ENCODE assay signal across 1 cellular context in genomic region chr11:35663408-35663702, GRCh38.
TF ChIP-seq lines count a peak whose summit lies in the region.

No MANE protein-coding gene starts in this region.

TF ChIP-seq in K562, 482 proteins besides CTCF, POLR2A, EP300 and RAD21 (continued from another document and continues in another):
- TF ChIP-seq, protein P1, sequence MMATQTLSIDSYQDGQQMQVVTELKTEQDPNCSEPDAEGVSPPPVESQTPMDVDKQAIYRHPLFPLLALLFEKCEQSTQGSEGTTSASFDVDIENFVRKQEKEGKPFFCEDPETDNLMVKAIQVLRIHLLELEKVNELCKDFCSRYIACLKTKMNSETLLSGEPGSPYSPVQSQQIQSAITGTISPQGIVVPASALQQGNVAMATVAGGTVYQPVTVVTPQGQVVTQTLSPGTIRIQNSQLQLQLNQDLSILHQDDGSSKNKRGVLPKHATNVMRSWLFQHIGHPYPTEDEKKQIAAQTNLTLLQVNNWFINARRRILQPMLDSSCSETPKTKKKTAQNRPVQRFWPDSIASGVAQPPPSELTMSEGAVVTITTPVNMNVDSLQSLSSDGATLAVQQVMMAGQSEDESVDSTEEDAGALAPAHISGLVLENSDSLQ (IDR thresholded peaks at IDR 0.05) = peak; percentile 38; the same call in 1 of the 2 replicates
- no peak for TF ChIP-seq NFYB (IDR thresholded peaks at IDR 0.05; ENCODE audit: extremely low read depth, insufficient read length)
- TF ChIP-seq GATA2 (CRISPR knock-in tag; IDR thresholded peaks at IDR 0.05) = no peak
- TF ChIP-seq MGA (IDR thresholded peaks at IDR 0.05) = peak; percentile 31; the same call in 1 of the 2 replicates
- no peak for TF ChIP-seq NR1H2 (CRISPR knock-in tag; IDR thresholded peaks at IDR 0.05)
- no peak for TF ChIP-seq ZNF24 (IDR thresholded peaks at IDR 0.05)
- TF ChIP-seq PML (IDR thresholded peaks at IDR 0.05; ENCODE audit: low read length) = no peak
- peak; percentile 77; the same call in 1 of the 2 replicates for TF ChIP-seq SMARCE1 (IDR thresholded peaks at IDR 0.05)
- TF ChIP-seq DDX20 (tag; IDR thresholded peaks at IDR 0.05; ENCODE audit: low read depth) = no peak
- no peak for TF ChIP-seq RCOR1 (IDR thresholded peaks at IDR 0.05; ENCODE audit: borderline replicate concordance in 1 of 2, low read depth in 2 of 2, low read length in 2 of 2)
- no peak for TF ChIP-seq SAFB (IDR thresholded peaks at IDR 0.05; ENCODE audit: borderline replicate concordance, low read depth, low read length)
- TF ChIP-seq, protein P2, sequence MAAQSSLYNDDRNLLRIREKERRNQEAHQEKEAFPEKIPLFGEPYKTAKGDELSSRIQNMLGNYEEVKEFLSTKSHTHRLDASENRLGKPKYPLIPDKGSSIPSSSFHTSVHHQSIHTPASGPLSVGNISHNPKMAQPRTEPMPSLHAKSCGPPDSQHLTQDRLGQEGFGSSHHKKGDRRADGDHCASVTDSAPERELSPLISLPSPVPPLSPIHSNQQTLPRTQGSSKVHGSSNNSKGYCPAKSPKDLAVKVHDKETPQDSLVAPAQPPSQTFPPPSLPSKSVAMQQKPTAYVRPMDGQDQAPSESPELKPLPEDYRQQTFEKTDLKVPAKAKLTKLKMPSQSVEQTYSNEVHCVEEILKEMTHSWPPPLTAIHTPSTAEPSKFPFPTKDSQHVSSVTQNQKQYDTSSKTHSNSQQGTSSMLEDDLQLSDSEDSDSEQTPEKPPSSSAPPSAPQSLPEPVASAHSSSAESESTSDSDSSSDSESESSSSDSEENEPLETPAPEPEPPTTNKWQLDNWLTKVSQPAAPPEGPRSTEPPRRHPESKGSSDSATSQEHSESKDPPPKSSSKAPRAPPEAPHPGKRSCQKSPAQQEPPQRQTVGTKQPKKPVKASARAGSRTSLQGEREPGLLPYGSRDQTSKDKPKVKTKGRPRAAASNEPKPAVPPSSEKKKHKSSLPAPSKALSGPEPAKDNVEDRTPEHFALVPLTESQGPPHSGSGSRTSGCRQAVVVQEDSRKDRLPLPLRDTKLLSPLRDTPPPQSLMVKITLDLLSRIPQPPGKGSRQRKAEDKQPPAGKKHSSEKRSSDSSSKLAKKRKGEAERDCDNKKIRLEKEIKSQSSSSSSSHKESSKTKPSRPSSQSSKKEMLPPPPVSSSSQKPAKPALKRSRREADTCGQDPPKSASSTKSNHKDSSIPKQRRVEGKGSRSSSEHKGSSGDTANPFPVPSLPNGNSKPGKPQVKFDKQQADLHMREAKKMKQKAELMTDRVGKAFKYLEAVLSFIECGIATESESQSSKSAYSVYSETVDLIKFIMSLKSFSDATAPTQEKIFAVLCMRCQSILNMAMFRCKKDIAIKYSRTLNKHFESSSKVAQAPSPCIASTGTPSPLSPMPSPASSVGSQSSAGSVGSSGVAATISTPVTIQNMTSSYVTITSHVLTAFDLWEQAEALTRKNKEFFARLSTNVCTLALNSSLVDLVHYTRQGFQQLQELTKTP (IDR thresholded peaks at IDR 0.05; ENCODE audit: low read depth in 1 of 2, partially characterized antibody in 2 of 2) = no peak
- TF ChIP-seq, protein P3, sequence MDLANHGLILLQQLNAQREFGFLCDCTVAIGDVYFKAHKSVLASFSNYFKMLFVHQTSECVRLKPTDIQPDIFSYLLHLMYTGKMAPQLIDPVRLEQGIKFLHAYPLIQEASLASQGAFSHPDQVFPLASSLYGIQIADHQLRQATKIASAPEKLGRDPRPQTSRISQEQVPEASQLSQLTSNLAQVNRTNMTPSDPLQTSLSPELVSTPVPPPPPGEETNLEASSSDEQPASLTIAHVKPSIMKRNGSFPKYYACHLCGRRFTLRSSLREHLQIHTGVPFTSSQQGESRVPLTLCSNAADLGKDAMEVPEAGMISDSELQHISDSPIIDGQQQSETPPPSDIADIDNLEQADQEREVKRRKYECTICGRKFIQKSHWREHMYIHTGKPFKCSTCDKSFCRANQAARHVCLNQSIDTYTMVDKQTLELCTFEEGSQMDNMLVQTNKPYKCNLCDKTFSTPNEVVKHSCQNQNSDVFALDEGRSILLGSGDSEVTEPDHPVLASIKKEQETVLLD (IDR thresholded peaks at IDR 0.05) = no peak
- TF ChIP-seq AFF4 (CRISPR knock-in tag; IDR thresholded peaks at IDR 0.05) = peak; percentile 15; the same call in 1 of the 2 replicates
- TF ChIP-seq L3MBTL2 (IDR thresholded peaks at IDR 0.05) = no peak
- no peak for TF ChIP-seq NFE2 (IDR thresholded peaks at IDR 0.05; ENCODE audit: low read depth)
- TF ChIP-seq ASH1L (IDR thresholded peaks at IDR 0.05; ENCODE audit: borderline replicate concordance, low read depth, partially characterized antibody) = no peak
- TF ChIP-seq ZNF165 (CRISPR knock-in tag; IDR thresholded peaks at IDR 0.05; ENCODE audit: borderline replicate concordance) = no peak
- TF ChIP-seq RBFOX2 (IDR thresholded peaks at IDR 0.05; ENCODE audit: low read depth, low read length) = no peak
- 0 out of 2 replicates have a peak, but pooled peaks have one; percentile 11 for TF ChIP-seq ETS1 (conservative IDR thresholded peaks at IDR 0.05; ENCODE audit: control insufficient read depth, low read depth, low read length)
- TF ChIP-seq SMC3 (conservative IDR thresholded peaks at IDR 0.05; ENCODE audit: insufficient read depth, low read depth, low read length) = no peak
- no peak for TF ChIP-seq MECOM (CRISPR knock-in tag; IDR thresholded peaks at IDR 0.05)
- no peak for TF ChIP-seq FOS (IDR thresholded peaks at IDR 0.05; ENCODE audit: extremely low read depth, insufficient read length)
- no peak for TF ChIP-seq HNRNPLL (IDR thresholded peaks at IDR 0.05; ENCODE audit: low read depth, low read length, poor library complexity, severe bottlenecking)
- TF ChIP-seq CREBBP (IDR thresholded peaks at IDR 0.05; ENCODE audit: low read depth, low read length) = no peak
- TF ChIP-seq ETS2 (tag; IDR thresholded peaks at IDR 0.05; ENCODE audit: borderline replicate concordance, poor library complexity, severe bottlenecking) = no peak
- TF ChIP-seq NFE2L1 (tag; IDR thresholded peaks at IDR 0.05; ENCODE audit: borderline replicate concordance, low read depth) = no peak
- no peak for TF ChIP-seq ZC3H11A (IDR thresholded peaks at IDR 0.05; ENCODE audit: low read depth, low read length)
- no peak for TF ChIP-seq HSF4 (CRISPR knock-in tag; IDR thresholded peaks at IDR 0.05; ENCODE audit: borderline replicate concordance)
- TF ChIP-seq SLC30A9 (CRISPR knock-in tag; IDR thresholded peaks at IDR 0.05) = no peak
- no peak for TF ChIP-seq STAG1 (CRISPR knock-in tag; IDR thresholded peaks at IDR 0.05; ENCODE audit: borderline replicate concordance)
- no peak for TF ChIP-seq ARID1B (IDR thresholded peaks at IDR 0.05)
- no peak for TF ChIP-seq GABPB1 (CRISPR knock-in tag; IDR thresholded peaks at IDR 0.05)
- peak; percentile 10 for TF ChIP-seq SAP30 (IDR thresholded peaks at IDR 0.05; ENCODE audit: borderline replicate concordance, insufficient read depth, low read depth, low read length, poor library complexity, severe bottlenecking)
- no peak; the same call in 1 of the 2 replicates for TF ChIP-seq SMARCC2 (IDR thresholded peaks at IDR 0.05; ENCODE audit: low read depth)
- TF ChIP-seq C11orf30 (IDR thresholded peaks at IDR 0.05; ENCODE audit: low read depth) = no peak
- no peak for TF ChIP-seq ZNF354B (CRISPR knock-in tag; IDR thresholded peaks at IDR 0.05)
- TF ChIP-seq XRCC3 (IDR thresholded peaks at IDR 0.05) = no peak
